ENCODE assay signal across 19 cellular contexts in genomic region chr6:37706749-37707148, GRCh38.
"Had no signal": no experiment of that assay in that cellular context is flagged by ENCODE, and none has a peak within 500 bp of the region (broad histone marks: within the 10 kb centered on the region; RNA-seq: fewer than 3 reads in every experiment).

No MANE protein-coding gene starts in this region.

- H3K4me3 ChIP-seq: esophagus squamous epithelium, lung, pancreas, smooth muscle cell, thyroid gland, vagina had no signal

- FAIRE-seq: endometrium, keratinocyte, pancreas had no signal

- H3K27ac ChIP-seq: neutrophil, pancreas had no signal

- H3K27me3 ChIP-seq: esophagus squamous epithelium, pancreas, thyroid gland, vagina had no signal

- H3K36me3 ChIP-seq: esophagus squamous epithelium, neutrophil, pancreas, thyroid gland, vagina had no signal

- H3K9me3 ChIP-seq: esophagus squamous epithelium, neutrophil, pancreas, thyroid gland, vagina had no signal

- DNase-seq: effector memory CD8-positive, alpha-beta T cell; erythroblast; esophagus squamous epithelium; foreskin melanocyte; natural killer cell; pancreas; stimulated activated CD4-positive, alpha-beta T cell treated with anti-CD3 and anti-CD28 coated beads, Interleukin-12 subunit alpha, Interleukin-12 subunit beta, amount 100 ng/mL, for 4 hours; stimulated activated CD4-positive, alpha-beta T cell treated with anti-CD3 and anti-CD28 coated beads, Interleukin-1b, Interleukin-23, amount 100 ng/mL, for 48 hours; stimulated activated naive CD4-positive, alpha-beta T cell; stimulated activated naive CD8-positive, alpha-beta T cell treated with anti-CD3 and anti-CD28 coated beads, Interleukin-15, amount 100 ng/mL, for 72 hours; thyroid gland; trophoblast cell had no signal

- ATAC-seq: effector memory CD8-positive, alpha-beta T cell; natural killer cell; pancreas; sciatic nerve; stimulated activated naive CD8-positive, alpha-beta T cell treated with anti-CD3 and anti-CD28 coated beads, Interleukin-15, amount 100 ng/mL, for 72 hours had no signal
